ENCODE assay signal across 9 cellular contexts in genomic region chr17:28898261-28898955, GRCh38. TPM values are rescaled to one million over a fixed set of nuclear protein-coding genes. Genes with fewer than 3 reads are reported as not detected.
DNase-seq lines count a peak whose midpoint lies in the region; ATAC-seq and TF ChIP-seq lines count a peak whose summit lies in the region.
"Had no signal": no experiment of that assay in that cellular context is flagged by ENCODE, and none has a peak within 500 bp of the region (broad histone marks: within the 10 kb centered on the region; RNA-seq: fewer than 3 reads in every experiment).

No MANE protein-coding gene starts in this region.

- H3K9me3 ChIP-seq in right atrium auricular region (no peaks in the 10 kb centered on the region), body of pancreas (no peaks in the 10 kb centered on the region), muscle layer of colon (ENCODE audit: low read length) (no peaks in the 10 kb centered on the region)

- ATAC-seq in Right ventricle myocardium inferior (no peak), body of pancreas (no peak), omental fat pad (ENCODE audit: low FRiP score) (no peak), GM18861 (IDR thresholded peaks at IDR 0.05; ENCODE audit: unreplicated experiment) (no peak)

- 70 to 72% methylated on average over 17 to 18 of the region's 18 CpGs for WGBS in body of pancreas, 2 donors

- no peaks in the 10 kb centered on the region for H3K36me3 ChIP-seq in right atrium auricular region
- no peaks in the 10 kb centered on the region for H3K36me3 ChIP-seq in body of pancreas (replicated peaks in 1 of 2; ENCODE audit: insufficient read depth in 1 of 2, low read depth in 2 of 2)
- H3K36me3 ChIP-seq in muscle layer of colon (ENCODE audit: insufficient read depth, low read length): no peaks in the 10 kb centered on the region

- H3K4me1 ChIP-seq in right atrium auricular region (peaks cover 0 to 48% of the 10 kb centered on the region in 2 donors), body of pancreas (peaks cover 52% of the 10 kb centered on the region), muscle layer of colon (ENCODE audit: insufficient read depth, low read length) (peaks cover 26% of the 10 kb centered on the region)

- no peaks in the 10 kb centered on the region for H3K27me3 ChIP-seq in right atrium auricular region
- no peaks in the 10 kb centered on the region for H3K27me3 ChIP-seq in body of pancreas
- no peaks in the 10 kb centered on the region for H3K27me3 ChIP-seq in muscle layer of colon (ENCODE audit: control insufficient read depth in 1 of 2, insufficient read depth in 2 of 2, low read length in 2 of 2)

- intact Hi-C loops in Right ventricle myocardium inferior (cut with DNase I): loop anchor here (5.0 kb wide), 2 partner anchors 49 to 131 kb away; no protein-coding TSS in a partner anchor
- intact Hi-C loops in body of pancreas (cut with DNase I): no loop called here

- peak overlapping the region; percentile 97 for H3K9ac ChIP-seq in muscle layer of colon (ENCODE audit: low read length)

- TF ChIP-seq CTCF in right atrium auricular region (IDR thresholded peaks at IDR 0.05) (no peak), body of pancreas (IDR thresholded peaks at IDR 0.05) (no peak), omental fat pad (IDR thresholded peaks at IDR 0.05) (no peak)

- H3K4me3 ChIP-seq in right atrium auricular region (peak overlapping the region; percentile 82 to 97), body of pancreas (no peak overlapping the region), muscle layer of colon (ENCODE audit: low read depth in 1 of 2, low read length in 2 of 2) (peak overlapping the region in 1 of 2 donors; percentile 86)

- no peak for DNase-seq in right atrium auricular region (ENCODE audit: low spot score)
- DNase-seq in Right ventricle myocardium inferior (ENCODE audit: missing footprints): no peak
- DNase-seq in body of pancreas: no peak
- DNase-seq in omental fat pad (ENCODE audit: low spot score): no peak
- DNase-seq in NCI-H128 (lab: John Stamatoyannopoulos, UW; ENCODE audit: unreplicated experiment): no peak
- DNase-seq in UCSD-AML1 (lab: John Stamatoyannopoulos, UW; ENCODE audit: unreplicated experiment): no peak
- DNase-seq: occipital lobe had no signal

- peak overlapping the region; percentile 85 to 93 for H3K27ac ChIP-seq in right atrium auricular region
- peak overlapping the region; percentile 85 to 93 (median 86) for H3K27ac ChIP-seq in body of pancreas
- H3K27ac ChIP-seq in muscle layer of colon (ENCODE audit: low read depth, low read length): peak overlapping the region; percentile 88

- TF ChIP-seq POLR2A in body of pancreas (IDR thresholded peaks at IDR 0.05): no peak

RNA-seq across cellular contexts. Expression of gene FLOT2, which starts 0.9 kb away (rescaled TPM):
- total RNA-seq in right atrium auricular region (10 to 100 TPM; 52.8 to 57.7 TPM), Right ventricle myocardium inferior (118 TPM), body of pancreas (10 to 100 TPM; 26.0 to 32.4 TPM), omental fat pad (10 to 100 TPM; 51.1 to 95.0 (median 68.3) TPM)

RNA-seq across cellular contexts. Expression of gene DHRS13, which starts 4.5 kb away (rescaled TPM):
- total RNA-seq in right atrium auricular region: 1 to 10 TPM; 2.5 to 3.9 TPM
- total RNA-seq in Right ventricle myocardium inferior: 3.0 TPM
- total RNA-seq in body of pancreas: 1 to 10 TPM; 7.3 to 9.9 TPM
- total RNA-seq in omental fat pad: 10 to 100 TPM in 1 of 4 donors, 1 to 10 TPM in 3; 5.0 to 11.3 (median 6.3) TPM

RNA-seq across cellular contexts. Expression of gene ERAL1, which starts 43.6 kb away (rescaled TPM):
- total RNA-seq in right atrium auricular region (10 to 100 TPM; 32.0 to 51.4 TPM), Right ventricle myocardium inferior (37.2 TPM), body of pancreas (10 to 100 TPM; 13.0 to 49.4 TPM), omental fat pad (10 to 100 TPM; 21.3 to 35.9 (median 27.8) TPM)

RNA-seq across cellular contexts. Expression of gene PHF12, which starts 52.9 kb away (rescaled TPM):
- total RNA-seq in right atrium auricular region (10 to 100 TPM; 19.6 to 35.7 TPM), Right ventricle myocardium inferior (18.3 TPM), body of pancreas (10 to 100 TPM; 22.1 to 56.4 TPM), omental fat pad (10 to 100 TPM; 15.6 to 47.1 (median 27.6) TPM)

RNA-seq across cellular contexts. Expression of gene FAM222B, which starts 55.8 kb away (rescaled TPM):
- total RNA-seq in right atrium auricular region (10 to 100 TPM; 26.5 to 30.0 TPM), Right ventricle myocardium inferior (16.9 TPM), body of pancreas (10 to 100 TPM in 1 of 2 donors, 1 to 10 TPM in 1; 9.9 to 15.3 TPM), omental fat pad (10 to 100 TPM; 12.2 to 19.0 (median 14.0) TPM)

Comparison
In these comparisons a context has a peak if more than half of its experiments do, and no peak if none do; other contexts are left out.
1. H3K4me3 ChIP-seq: peak in right atrium auricular region (2 of 2); none in body of pancreas (0 of 2).
2. Peak in every context shown above with its lines, with median percentiles within 50 percentile points of each other: H3K27ac ChIP-seq.